23 cellular contexts compared by ENCODE assay signal in genomic region chr19:38307597-38307996, GRCh38. TPM values are rescaled to one million over a fixed set of nuclear protein-coding genes. Genes with fewer than 3 reads are reported as not detected.
"Had no signal": no experiment of that assay in that cellular context is flagged by ENCODE, and none has a peak within 500 bp of the region (broad histone marks: within the 10 kb centered on the region; RNA-seq: fewer than 3 reads in every experiment).

No MANE protein-coding gene starts in this region.

- H3K9me3 Mint-ChIP-seq: activated naive CD4-positive, alpha-beta T cell treated with anti-CD3 and anti-CD28 coated beads, Interleukin-2, amount 50 U/mL, for 72 hours; activated T-cell treated with anti-CD3 and anti-CD28 coated beads, Interleukin-2, amount 50 U/mL, for 24 hours; activated T-helper 1 cell treated with anti-CD3 and anti-CD28 coated beads, Interleukin-12 subunit alpha, Interleukin-12 subunit beta, Interleukin-2, Interleukin-4 antibody, amounts not matched to agents 30 ng/mL and 10 ng/mL and 1 ng/mL, durations not matched to agents 14 hours and 24 hours and 36 hours; central memory CD8-positive, alpha-beta T cell; T-helper 1 cell treated with Interleukin-12 subunit alpha and Interleukin-12 subunit beta and Interleukin-4 antibody, amounts not matched to agents 30 μg/mL and 1 μg/mL, for 36 hours; WTC11 had no signal

- H3K4me3 ChIP-seq: ascending aorta, body of pancreas had no signal

- DNase-seq: activated CD4-positive, alpha-beta T cell treated with anti-CD3 and anti-CD28 coated beads for 1 hour; activated CD4-positive, alpha-beta T cell treated with anti-CD3 and anti-CD28 coated beads, Interleukin-2, amount 10 ng/mL, durations not matched to agents 24 days and 14 days; activated CD4-positive, alpha-beta T cell treated with anti-CD3 and anti-CD28 coated beads, Interleukin-2, amount 50 U/mL, for 48 hours; activated CD8-positive, alpha-beta memory T cell treated with anti-CD3 and anti-CD28 coated beads, Interleukin-2, amount 10 ng/mL, durations not matched to agents 7 days and 5 days; activated effector memory CD4-positive, alpha-beta T cell treated with Interleukin-2 at 50 U/mL for 16 hours; activated naive CD4-positive, alpha-beta T cell treated with Interleukin-2 at 50 U/mL for 16 hours; activated naive CD8-positive, alpha-beta T cell treated with anti-CD3 and anti-CD28 coated beads, Interleukin-2, amount 50 U/mL, for 24 hours; activated T-cell treated with anti-CD3 and anti-CD28 coated beads, Interleukin-2, amount 50 U/mL, for 24 hours; amniotic stem cell; body of pancreas; Kasumi-1; NCI-H1092; NCI-H1417; NCI-H1930; NCI-H510A treated with DMSO at 0.1 percent for 48 hours; SHP77 treated with DMSO at 0.1 percent for 48 hours had no signal

- H3K4me1 ChIP-seq: ascending aorta had no signal

- H3K9me3 ChIP-seq: ascending aorta, body of pancreas had no signal

- H3K4me1 Mint-ChIP-seq: activated naive CD8-positive, alpha-beta T cell treated with anti-CD3 and anti-CD28 coated beads, Interleukin-2, amount 50 U/mL, for 24 hours had no signal

- H3K27me3 ChIP-seq: ascending aorta, body of pancreas had no signal

- H3K36me3 Mint-ChIP-seq: WTC11 had no signal

- H3K27me3 Mint-ChIP-seq: activated CD4-positive, alpha-beta T cell treated with anti-CD3 and anti-CD28 coated beads, Interleukin-2, amount 10 ng/mL, durations not matched to agents 24 days and 14 days; activated CD8-positive, alpha-beta memory T cell treated with anti-CD3 and anti-CD28 coated beads, Interleukin-2, amount 10 ng/mL, durations not matched to agents 7 days and 5 days; activated naive CD8-positive, alpha-beta T cell treated with anti-CD3 and anti-CD28 coated beads, Interleukin-2, amount 50 U/mL, for 24 hours; activated T-cell treated with anti-CD3 and anti-CD28 coated beads, Interleukin-2, amount 50 U/mL, for 24 hours; central memory CD8-positive, alpha-beta T cell had no signal

- H3K27ac ChIP-seq: ascending aorta, body of pancreas had no signal

- H3K4me3 Mint-ChIP-seq: activated CD4-positive, alpha-beta T cell treated with anti-CD3 and anti-CD28 coated beads, Interleukin-2, amount 10 ng/mL, durations not matched to agents 24 days and 14 days; activated CD8-positive, alpha-beta memory T cell treated with anti-CD3 and anti-CD28 coated beads, Interleukin-2, amount 10 ng/mL, durations not matched to agents 7 days and 5 days; activated naive CD8-positive, alpha-beta T cell treated with anti-CD3 and anti-CD28 coated beads, Interleukin-2, amount 50 U/mL, for 24 hours; activated T-cell treated with anti-CD3 and anti-CD28 coated beads, Interleukin-2, amount 50 U/mL, for 24 hours; activated T-helper 1 cell treated with anti-CD3 and anti-CD28 coated beads, Interleukin-12 subunit alpha, Interleukin-12 subunit beta, Interleukin-2, Interleukin-4 antibody, amounts not matched to agents 30 ng/mL and 10 ng/mL and 1 ng/mL, durations not matched to agents 14 hours and 24 hours and 36 hours; central memory CD8-positive, alpha-beta T cell; T-helper 1 cell treated with Interleukin-12 subunit alpha and Interleukin-12 subunit beta and Interleukin-4 antibody, amounts not matched to agents 30 μg/mL and 1 μg/mL, for 36 hours; WTC11 had no signal

- H3K27ac Mint-ChIP-seq: activated CD4-positive, alpha-beta T cell treated with anti-CD3 and anti-CD28 coated beads, Interleukin-2, amount 10 ng/mL, durations not matched to agents 24 days and 14 days; activated CD8-positive, alpha-beta memory T cell treated with anti-CD3 and anti-CD28 coated beads, Interleukin-2, amount 10 ng/mL, durations not matched to agents 7 days and 5 days; activated naive CD4-positive, alpha-beta T cell treated with anti-CD3 and anti-CD28 coated beads, Interleukin-2, amount 50 U/mL, for 72 hours; activated naive CD8-positive, alpha-beta T cell treated with anti-CD3 and anti-CD28 coated beads, Interleukin-2, amount 50 U/mL, for 24 hours; activated T-cell treated with anti-CD3 and anti-CD28 coated beads, Interleukin-2, amount 50 U/mL, for 24 hours; activated T-helper 1 cell treated with anti-CD3 and anti-CD28 coated beads, Interleukin-12 subunit alpha, Interleukin-12 subunit beta, Interleukin-2, Interleukin-4 antibody, amounts not matched to agents 30 ng/mL and 10 ng/mL and 1 ng/mL, durations not matched to agents 14 hours and 24 hours and 36 hours; T-helper 1 cell treated with Interleukin-12 subunit alpha and Interleukin-12 subunit beta and Interleukin-4 antibody, amounts not matched to agents 30 μg/mL and 1 μg/mL, for 36 hours; WTC11 had no signal

- ATAC-seq: activated CD8-positive, alpha-beta memory T cell treated with anti-CD3 and anti-CD28 coated beads, Interleukin-2, amount 10 ng/mL, durations not matched to agents 7 days and 5 days; activated naive CD4-positive, alpha-beta T cell treated with anti-CD3 and anti-CD28 coated beads, Interleukin-2, amount 50 U/mL, for 72 hours; activated naive CD8-positive, alpha-beta T cell treated with anti-CD3 and anti-CD28 coated beads, Interleukin-2, amount 50 U/mL, for 24 hours; body of pancreas; WTC11 had no signal

RNA-seq across cellular contexts. Expression of gene C19orf33, which starts 3.5 kb away (rescaled TPM):
- total RNA-seq: activated CD4-positive, alpha-beta T cell treated with anti-CD3 and anti-CD28 coated beads, Interleukin-2, amount 10 ng/mL, durations not matched to agents 24 days and 14 days; activated CD8-positive, alpha-beta memory T cell treated with anti-CD3 and anti-CD28 coated beads, Interleukin-2, amount 10 ng/mL, durations not matched to agents 7 days and 5 days; activated naive CD4-positive, alpha-beta T cell treated with anti-CD3 and anti-CD28 coated beads, Interleukin-2, amount 50 U/mL, for 72 hours; activated T-helper 1 cell treated with anti-CD3 and anti-CD28 coated beads, Interleukin-12 subunit alpha, Interleukin-12 subunit beta, Interleukin-2, Interleukin-4 antibody, amounts not matched to agents 30 ng/mL and 10 ng/mL and 1 ng/mL, durations not matched to agents 14 hours and 24 hours and 36 hours; ascending aorta; SK-MEL-5 had no signal

RNA-seq across cellular contexts. Expression of gene SPINT2, which starts 43.2 kb away (rescaled TPM):
- total RNA-seq: SK-MEL-5 had no signal
